Comparison of ENCODE assay signal across 1 cellular context in genomic region chrX:41449138-41449537, GRCh38.
TF ChIP-seq lines count a peak whose summit lies in the region.

No MANE protein-coding gene starts in this region.

TF ChIP-seq in endothelial cell of umbilical vein, 7 proteins besides CTCF, POLR2A, EP300 and RAD21 (continued from another document):
- no peak for TF ChIP-seq POLR2AphosphoS5 (IDR thresholded peaks at IDR 0.05; ENCODE audit: insufficient read depth, low read depth, low read length)
- TF ChIP-seq GATA2 (IDR thresholded peaks at IDR 0.05; ENCODE audit: insufficient read depth, insufficient read length, low read depth, low read length) = no peak
- no peak for TF ChIP-seq JUN (IDR thresholded peaks at IDR 0.05; ENCODE audit: borderline replicate concordance, insufficient read depth, insufficient read length, low read depth)
- no peak for TF ChIP-seq MYC (IDR thresholded peaks at IDR 0.05; ENCODE audit: low read depth, low read length)
